2 cellular contexts compared by ENCODE assay signal in genomic region chr17:42405076-42405475, GRCh38.
TF ChIP-seq lines count a peak whose summit lies in the region.

No MANE protein-coding gene starts in this region.

TF ChIP-seq in HEK293, 187 proteins besides CTCF, POLR2A, EP300 and RAD21:
- TF ChIP-seq ZFHX2 (tag by site-specific recombination; conservative IDR thresholded peaks at IDR 0.05) (peak; percentile 40; the same call in 1 of the 2 replicates), INSM2 (tag by site-specific recombination; IDR thresholded peaks at IDR 0.05) (no peak), KLF9 (tag by site-specific recombination; IDR thresholded peaks at IDR 0.05; ENCODE audit: low read depth) (no peak), TRIM28 (IDR thresholded peaks at IDR 0.05; ENCODE audit: borderline replicate concordance, low read length) (no peak)

TF ChIP-seq in K562, 482 proteins besides CTCF, POLR2A, EP300 and RAD21:
- TF ChIP-seq ZBTB33 (CRISPR knock-in tag; IDR thresholded peaks at IDR 0.05) (peak; percentile 69; the same call in 1 of the 2 replicates), NR2F6 (CRISPR knock-in tag; IDR thresholded peaks at IDR 0.05) (no peak), TBP (optimal IDR thresholded peaks at IDR 0.05; ENCODE audit: low read depth, low read length) (no peak)
